In genomic region chrX:131778269-131779218, GRCh38 we compare ENCODE assay signal across 10 cellular contexts.
DNase-seq lines count a peak whose midpoint lies in the region; ATAC-seq, FAIRE-seq and TF ChIP-seq lines count a peak whose summit lies in the region.
"Had no signal": no experiment of that assay in that cellular context is flagged by ENCODE, and none has a peak within 500 bp of the region (broad histone marks: within the 10 kb centered on the region; RNA-seq: fewer than 3 reads in every experiment).

No MANE protein-coding gene starts in this region.

- H3K9me3 ChIP-seq in GM12878 (replicated peaks; ENCODE audit: control insufficient read depth, insufficient read depth, low read length): no peaks in the 10 kb centered on the region
- H3K9me3 ChIP-seq in BE2C: no peaks in the 10 kb centered on the region
- H3K9me3 ChIP-seq: neutrophil had no signal

- intact Hi-C loops in GM12878 (cut with micrococcal nuclease; ENCODE audit: unreplicated experiment): loop anchor here (1.0 to 2.0 kb wide), 6 partner anchors 10 to 74 kb away; no protein-coding TSS in a partner anchor

- TF ChIP-seq RAD21 in GM12878 (IDR thresholded peaks at IDR 0.05; ENCODE audit: insufficient read depth, low read depth, low read length): peak; percentile 71

- in situ Hi-C loops in GM13976 (cut with MboI; ENCODE audit: low sequenced_read_pairs, unreplicated experiment): no loop called here
- in situ Hi-C loops in GM12878 (cut with MboI): no loop called here

- H3K4me2 ChIP-seq in GM12878 (ENCODE audit: control insufficient read depth, insufficient read depth): peak overlapping the region; percentile 75

- CTCF ChIA-PET in GM12878 (lab: Yijun Ruan, JAX): interaction anchor here (1.0 to 1.3 kb wide), 3 partner anchors 11 to 43 kb away, joined by 4 to 7 read pairs (median 5); no protein-coding TSS in a partner anchor

- no peak for TF ChIP-seq EP300 in GM12878 (IDR thresholded peaks at IDR 0.05; ENCODE audit: borderline replicate concordance in 1 of 2, control insufficient read depth in 1 of 2, low read depth in 2 of 2, low read length in 2 of 2)

- no TSS peak for BruUV-seq in GM12878 (replicated peaks; lab: Mats Ljungman, UMichigan)

- SMC1A ChIA-PET in GM12878 (lab: Charles Lee; ENCODE audit: uncharacterized antibody, unreplicated experiment): interaction anchor here (0.7 to 1.2 kb wide), 5 partner anchors 9 to 35 kb away, joined by 3 to 6 read pairs (median 4); no protein-coding TSS in a partner anchor

- peak; percentile 80 for FAIRE-seq in GM12878 (lab: Jason Lieb, UNC)

- H3K27me3 ChIP-seq in GM12878 (replicated peaks in 1 of 2; ENCODE audit: control insufficient read depth in 2 of 2, insufficient read depth in 2 of 2, low read length in 1 of 2): no peaks in the 10 kb centered on the region; a peak in 1 of 4 replicates
- no peaks in the 10 kb centered on the region for H3K27me3 ChIP-seq in BE2C
- H3K27me3 ChIP-seq: neutrophil had no signal

- H3K27ac ChIP-seq in GM12878 (ENCODE audit: control insufficient read depth, insufficient read depth): peak overlapping the region; percentile 90
- H3K27ac ChIP-seq: neutrophil had no signal

- TF ChIP-seq POLR2A in GM12878 (IDR thresholded peaks at IDR 0.05; ENCODE audit: low read depth, low read length): no peak

- ATAC-seq in HG03558 (IDR thresholded peaks at IDR 0.05; ENCODE audit: extremely low read depth, unreplicated experiment): peak; percentile 58
- peak; percentile 89 for ATAC-seq in GM12878
- ATAC-seq in GM18519 (IDR thresholded peaks at IDR 0.05; ENCODE audit: low FRiP score, unreplicated experiment): no peak

- WGBS in GM12878 (ENCODE audit: insufficient coverage, insufficient replicate concordance, low lambda C conversion rate, missing lambda C conversion rate): 31% methylated on average over 18 of the region's 18 CpGs

- no peaks in the 10 kb centered on the region for H3K79me2 ChIP-seq in GM12878 (ENCODE audit: control insufficient read depth, insufficient read depth, low read length)

- POLR2A ChIA-PET in GM12878 (lab: Charles Lee): interaction anchor here (0.7 kb wide), 1 partner anchor 11 kb away, joined by 3 read pairs; no protein-coding TSS in a partner anchor

- H2AFZ ChIP-seq in GM12878 (ENCODE audit: control insufficient read depth, low read depth, low read length): peak overlapping the region; percentile 97

- H4K20me1 ChIP-seq in GM12878 (ENCODE audit: control insufficient read depth, insufficient read depth): no peaks in the 10 kb centered on the region

- RAD21 ChIA-PET in GM12878 (lab: Charles Lee; ENCODE audit: unreplicated experiment): interaction anchor here (1.1 to 1.3 kb wide), 2 partner anchors 11 to 37 kb away, joined by 3 to 4 read pairs; no protein-coding TSS in a partner anchor

- H3K9ac ChIP-seq in GM12878 (ENCODE audit: control insufficient read depth, insufficient read depth, low read length): peak overlapping the region; percentile 81

- H3K4me3 ChIP-seq in GM12878 (peak overlapping the region; percentile 55; the same call in 1 of the 2 replicates), BE2C (ENCODE audit: low read depth, low read length) (no peak overlapping the region)

- TF ChIP-seq CTCF in GM13976 (IDR thresholded peaks at IDR 0.05; ENCODE audit: borderline replicate concordance, control extremely low read depth, extremely low read depth, insufficient read depth, missing control alignments) (peak; percentile 35), GM12878 (IDR thresholded peaks at IDR 0.05 in 2 of 3, conservative IDR thresholded peaks at IDR 0.05 in 1 of 3; ENCODE audit: control insufficient read depth in 2 of 3, extremely low read depth in 1 of 3, insufficient read depth in 1 of 3, low read depth in 3 of 3, low read length in 3 of 3) (peak in 2 of 3 experiments; percentile 42 to 61; a peak in 3 of 6 replicates), BE2C (IDR thresholded peaks at IDR 0.05; ENCODE audit: low read depth, low read length) (no peak)

- peaks cover 5% of the 10 kb centered on the region; the same call in 1 of the 2 replicates for H3K4me1 ChIP-seq in GM12878 (ENCODE audit: control insufficient read depth, insufficient read depth, low read length)
- H3K4me1 ChIP-seq in BE2C: no peaks in the 10 kb centered on the region

- H3K36me3 ChIP-seq in GM12878 (ENCODE audit: control insufficient read depth in 2 of 2, insufficient read depth in 2 of 2, low read length in 1 of 2) (no peaks in the 10 kb centered on the region; a peak in 1 of 4 replicates), BE2C (peaks cover 35% of the 10 kb centered on the region)
- H3K36me3 ChIP-seq: neutrophil had no signal

- DNase-seq in GM13976 (ENCODE audit: low spot score) (no peak), GM12878 (ENCODE audit: low read depth, low spot score) (peak; percentile 82), pulmonary artery endothelial cell (ENCODE audit: low read depth, low spot score) (peak; percentile 40), epidermal melanocyte (ENCODE audit: insufficient read length, low spot score) (no peak), SW480 (ENCODE audit: low spot score) (no peak), BE2C (no peak)
- DNase-seq: activated naive CD8-positive, alpha-beta T cell treated with anti-CD3 and anti-CD28 coated beads, Interleukin-2, amount 10 ng/mL, durations not matched to agents 7 days and 5 days had no signal

TF ChIP-seq in GM12878, 131 proteins besides CTCF, POLR2A, EP300 and RAD21 (continues in another document):
- TF ChIP-seq ZNF217 (IDR thresholded peaks at IDR 0.05) (no peak), SPI1 (IDR thresholded peaks at IDR 0.05; ENCODE audit: borderline replicate concordance, insufficient read depth, low read depth, low read length) (no peak), HDAC6 (IDR thresholded peaks at IDR 0.05; ENCODE audit: unreplicated experiment) (no peak), BACH1 (IDR thresholded peaks at IDR 0.05; ENCODE audit: borderline replicate concordance) (no peak), CHD2 (IDR thresholded peaks at IDR 0.05; ENCODE audit: borderline replicate concordance, low read depth, low read length) (0 out of 2 replicates have a peak, but pooled peaks have one; percentile 51), ZNF384 (IDR thresholded peaks at IDR 0.05; ENCODE audit: borderline replicate concordance, low read depth, low read length) (peak; percentile 100), ZNF592 (IDR thresholded peaks at IDR 0.05) (peak; percentile 63; the same call in 1 of the 2 replicates), ZNF207 (IDR thresholded peaks at IDR 0.05; ENCODE audit: borderline replicate concordance) (peak; percentile 70; the same call in 1 of the 2 replicates), USF2 (IDR thresholded peaks at IDR 0.05; ENCODE audit: borderline replicate concordance, low read depth, low read length) (no peak), GABPA (IDR thresholded peaks at IDR 0.05; ENCODE audit: low read depth) (peak; percentile 29; the same call in 1 of the 2 replicates), MEF2A (IDR thresholded peaks at IDR 0.05; ENCODE audit: insufficient read depth, low read depth, low read length) (no peak), NFIC (IDR thresholded peaks at IDR 0.05; ENCODE audit: low read depth, low read length) (peak; percentile 28; the same call in 1 of the 2 replicates), RUNX3 (IDR thresholded peaks at IDR 0.05; ENCODE audit: low read length) (peak; percentile 23; the same call in 1 of the 2 replicates), SP1 (IDR thresholded peaks at IDR 0.05; ENCODE audit: low read depth, low read length) (peak; percentile 22), IRF4 (IDR thresholded peaks at IDR 0.05; ENCODE audit: low read depth, low read length) (no peak), ZNF622 (IDR thresholded peaks at IDR 0.05) (no peak), CBFB (IDR thresholded peaks at IDR 0.05; ENCODE audit: low read depth) (no peak)

Comparison
In these comparisons a context has a peak if more than half of its experiments do, and no peak if none do; other contexts are left out.
1. DNase-seq: peak in GM12878 (single experiment) and pulmonary artery endothelial cell (single experiment); none in GM13976 (single experiment), epidermal melanocyte (single experiment), SW480 (single experiment) and BE2C (single experiment).